Comparison of ENCODE assay signal across 12 cellular contexts in genomic region chr18:63141777-63142176, GRCh38.
DNase-seq lines count a peak whose midpoint lies in the region; ATAC-seq and TF ChIP-seq lines count a peak whose summit lies in the region.
"Had no signal": no experiment of that assay in that cellular context is flagged by ENCODE, and none has a peak within 500 bp of the region (broad histone marks: within the 10 kb centered on the region; RNA-seq: fewer than 3 reads in every experiment).

No MANE protein-coding gene starts in this region.

- peaks cover 85% of the 10 kb centered on the region for H3K4me1 Mint-ChIP-seq in activated naive CD4-positive, alpha-beta T cell treated with anti-CD3 and anti-CD28 coated beads, Interleukin-2, amount 50 U/mL, for 24 hours

- H3K36me3 Mint-ChIP-seq in activated naive CD4-positive, alpha-beta T cell treated with anti-CD3 and anti-CD28 coated beads, Interleukin-2, amount 50 U/mL, for 24 hours = peaks cover 12% of the 10 kb centered on the region

- H3K4me3 ChIP-seq in upper lobe of right lung (no peak overlapping the region), lower leg skin (ENCODE audit: low read depth, poor library complexity, severe bottlenecking) (no peak overlapping the region)

- intact Hi-C loops in upper lobe of right lung (cut with DNase I) = no loop called here
- intact Hi-C loops in lower leg skin (cut with DNase I; ENCODE audit: low total_unique reads) = no loop called here

- no peak for TF ChIP-seq POLR2A in lower leg skin (IDR thresholded peaks at IDR 0.05)

- no peaks in the 10 kb centered on the region for H3K9me3 Mint-ChIP-seq in activated naive CD4-positive, alpha-beta T cell treated with anti-CD3 and anti-CD28 coated beads, Interleukin-2, amount 50 U/mL, for 24 hours

- H3K27ac Mint-ChIP-seq in activated naive CD4-positive, alpha-beta T cell treated with anti-CD3 and anti-CD28 coated beads, Interleukin-2, amount 50 U/mL, for 24 hours = peak overlapping the region; percentile 51

- H3K27ac ChIP-seq in upper lobe of right lung = no peak overlapping the region

- TF ChIP-seq CTCF in upper lobe of right lung (IDR thresholded peaks at IDR 0.05) = no peak
- no peak for TF ChIP-seq CTCF in lower leg skin (IDR thresholded peaks at IDR 0.05)

- DNase-seq in activated naive CD4-positive, alpha-beta T cell treated with Interleukin-2 at 50 U/mL for 16 hours = no peak
- DNase-seq in MV-4-11 (lab: John Stamatoyannopoulos, UW) = peak; percentile 88
- no peak for DNase-seq in upper lobe of right lung
- DNase-seq in SHP77 (lab: John Stamatoyannopoulos, UW) = no peak
- DNase-seq in NK-92 (lab: John Stamatoyannopoulos, UW; ENCODE audit: unreplicated experiment) = no peak
- no peak for DNase-seq in lower leg skin (ENCODE audit: low spot score in 2 of 2)
- DNase-seq: activated effector memory CD4-positive, alpha-beta T cell treated with Interleukin-2 at 50 U/mL for 16 hours; mesenchymal stem cell; stimulated activated CD4-positive, alpha-beta T cell treated with anti-CD3 and anti-CD28 coated beads, Interleukin-1b, Interleukin-23, amount 100 ng/mL, for 48 hours had no signal

- H3K9me3 ChIP-seq in upper lobe of right lung = no peaks in the 10 kb centered on the region

- 72 to 77% methylated on average over 10 of the region's 10 CpGs for WGBS in lower leg skin, 2 donors

- H3K27me3 Mint-ChIP-seq in activated naive CD4-positive, alpha-beta T cell treated with anti-CD3 and anti-CD28 coated beads, Interleukin-2, amount 50 U/mL, for 24 hours = no peaks in the 10 kb centered on the region

- ATAC-seq in HG02763 (IDR thresholded peaks at IDR 0.05; ENCODE audit: unreplicated experiment) = peak; percentile 43
- ATAC-seq in upper lobe of right lung = peak; percentile 22
- ATAC-seq: Panc1 had no signal

- peaks cover 32% of the 10 kb centered on the region for H3K4me1 ChIP-seq in upper lobe of right lung

- no peak overlapping the region for H3K4me3 Mint-ChIP-seq in activated naive CD4-positive, alpha-beta T cell treated with anti-CD3 and anti-CD28 coated beads, Interleukin-2, amount 50 U/mL, for 24 hours

- H3K36me3 ChIP-seq in upper lobe of right lung = no peaks in the 10 kb centered on the region

- no peaks in the 10 kb centered on the region for H3K27me3 ChIP-seq in upper lobe of right lung
